In genomic region chrX:123959281-123960063, GRCh38 we compare ENCODE assay signal across 8 cellular contexts. TPM values are rescaled to one million over a fixed set of nuclear protein-coding genes. Genes with fewer than 3 reads are reported as not detected.
A peak's percentile ranks its signal among the peaks of the same experiment; 100 is the strongest.
DNase-seq lines count a peak whose midpoint lies in the region; ATAC-seq and TF ChIP-seq lines count a peak whose summit lies in the region.

No MANE protein-coding gene starts in this region.

- peak; percentile 73 for DNase-seq in Right ventricle myocardium inferior (ENCODE audit: missing footprints)
- DNase-seq in cardiac septum (ENCODE audit: low spot score) = no peak
- peak; percentile 39 for DNase-seq in NCI-H524 treated with DMSO at 0.1 percent for 48 hours (lab: John Stamatoyannopoulos, UW)
- DNase-seq in adipocyte (ENCODE audit: low read depth) = peak; percentile 53
- peak; percentile 56 for DNase-seq in left cardiac atrium
- DNase-seq in NOMO-1 treated with DMSO at 0.1 percent for 48 hours (lab: John Stamatoyannopoulos, UW; ENCODE audit: unreplicated experiment) = no peak

- H2AFZ ChIP-seq in parathyroid adenoma = peak overlapping the region; percentile 73

- H3K4me1 ChIP-seq in adipocyte (ENCODE audit: control insufficient read depth, insufficient read depth, low read length) (peaks cover 3% of the 10 kb centered on the region), parathyroid adenoma (no peaks in the 10 kb centered on the region)

- H3K36me3 ChIP-seq in adipocyte (ENCODE audit: control insufficient read depth, insufficient read depth, low read length, severe bottlenecking) (no peaks in the 10 kb centered on the region), parathyroid adenoma (ENCODE audit: control insufficient read depth, insufficient read depth, low read length) (no peaks in the 10 kb centered on the region)

- H3K27me3 ChIP-seq in adipocyte (replicated peaks; ENCODE audit: control insufficient read depth, insufficient read depth, low read length) = no peaks in the 10 kb centered on the region
- H3K27me3 ChIP-seq in parathyroid adenoma (ENCODE audit: control insufficient read depth, insufficient read depth, low read length) = no peaks in the 10 kb centered on the region

- ATAC-seq in Right ventricle myocardium inferior = peak; percentile 35
- peak; percentile 14 to 27 for ATAC-seq in left cardiac atrium
- no peak for ATAC-seq in HG03565 (IDR thresholded peaks at IDR 0.05; ENCODE audit: unreplicated experiment)

- H3K4me2 ChIP-seq in parathyroid adenoma (ENCODE audit: low read length) = peak overlapping the region; percentile 75

- H3K9ac ChIP-seq in adipocyte (ENCODE audit: low read length) (peak overlapping the region; percentile 82), parathyroid adenoma (peak overlapping the region; percentile 28)

- intact Hi-C loops in Right ventricle myocardium inferior (cut with DNase I) (loop anchor here (5.0 to 10.0 kb wide), 2 partner anchors 55 to 97 kb away; partner anchors contain the start of gene XIAP), cardiac septum (cut with DNase I) (loop anchor here (5.0 to 10.0 kb wide), 3 partner anchors 58 to 125 kb away; no protein-coding TSS in a partner anchor), left cardiac atrium (cut with DNase I) (loop anchor here in 1 of 2 donors (10.0 kb wide), 1 partner anchor 125 kb away; no protein-coding TSS in a partner anchor)

- H3K9me3 ChIP-seq in adipocyte (ENCODE audit: control insufficient read depth, low read length) (no peaks in the 10 kb centered on the region), parathyroid adenoma (ENCODE audit: control insufficient read depth, low read length) (no peaks in the 10 kb centered on the region)

- H3K27ac ChIP-seq in parathyroid adenoma = peak overlapping the region; percentile 86

- H3K4me3 ChIP-seq in adipocyte (ENCODE audit: low read length) = peak overlapping the region; percentile 84
- peak overlapping the region; percentile 55 for H3K4me3 ChIP-seq in parathyroid adenoma (ENCODE audit: low read depth, low read length)

- no peak for TF ChIP-seq CTCF in parathyroid adenoma (IDR thresholded peaks at IDR 0.05)

- H3K79me2 ChIP-seq in parathyroid adenoma = peaks cover 3% of the 10 kb centered on the region

RNA-seq across cellular contexts. Expression of gene STAG2, which starts 2.0 kb away (rescaled TPM):
- 32.9 TPM for total RNA-seq in Right ventricle myocardium inferior
- total RNA-seq in cardiac septum = 32.7 TPM
- total RNA-seq in left cardiac atrium = 10 to 100 TPM; 31.8 to 34.6 TPM

Comparison
In these comparisons a context has a peak if more than half of its experiments do, and no peak if none do; other contexts are left out.
1. DNase-seq: peak in Right ventricle myocardium inferior (single experiment), NCI-H524 treated with DMSO at 0.1 percent for 48 hours (single experiment), adipocyte (single experiment) and left cardiac atrium (single experiment); none in cardiac septum (single experiment) and NOMO-1 treated with DMSO at 0.1 percent for 48 hours (single experiment).